ENCODE assay signal across 3 cellular contexts in genomic region chr3:141367038-141367730, GRCh38.
A peak's percentile ranks its signal among the peaks of the same experiment; 100 is the strongest.
TF ChIP-seq lines count a peak whose summit lies in the region.

No MANE protein-coding gene starts in this region.

TF ChIP-seq in IMR-90, 13 proteins besides CTCF, POLR2A, EP300 and RAD21:
- peak; percentile 38; the same call in 1 of the 2 replicates for TF ChIP-seq MAZ (IDR thresholded peaks at IDR 0.05; ENCODE audit: borderline replicate concordance, low read depth, low read length)
- peak; percentile 66 for TF ChIP-seq USF2 (IDR thresholded peaks at IDR 0.05; ENCODE audit: low read depth, low read length)
- peak; percentile 95 for TF ChIP-seq FOS (IDR thresholded peaks at IDR 0.05; ENCODE audit: low read depth, low read length)
- no peak for TF ChIP-seq RFX5 (IDR thresholded peaks at IDR 0.05; ENCODE audit: low read depth, low read length)
- TF ChIP-seq MAFK (IDR thresholded peaks at IDR 0.05; ENCODE audit: low read depth, low read length) = peak; percentile 63
- TF ChIP-seq MXI1 (IDR thresholded peaks at IDR 0.05; ENCODE audit: borderline replicate concordance, low read depth, low read length) = peak; percentile 62
- peak; percentile 66 for TF ChIP-seq BHLHE40 (IDR thresholded peaks at IDR 0.05; ENCODE audit: low read depth, low read length)
- TF ChIP-seq, protein P1, sequence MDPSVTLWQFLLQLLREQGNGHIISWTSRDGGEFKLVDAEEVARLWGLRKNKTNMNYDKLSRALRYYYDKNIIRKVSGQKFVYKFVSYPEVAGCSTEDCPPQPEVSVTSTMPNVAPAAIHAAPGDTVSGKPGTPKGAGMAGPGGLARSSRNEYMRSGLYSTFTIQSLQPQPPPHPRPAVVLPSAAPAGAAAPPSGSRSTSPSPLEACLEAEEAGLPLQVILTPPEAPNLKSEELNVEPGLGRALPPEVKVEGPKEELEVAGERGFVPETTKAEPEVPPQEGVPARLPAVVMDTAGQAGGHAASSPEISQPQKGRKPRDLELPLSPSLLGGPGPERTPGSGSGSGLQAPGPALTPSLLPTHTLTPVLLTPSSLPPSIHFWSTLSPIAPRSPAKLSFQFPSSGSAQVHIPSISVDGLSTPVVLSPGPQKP (IDR thresholded peaks at IDR 0.05; ENCODE audit: borderline replicate concordance, low read depth, low read length) = no peak
- peak; percentile 32; the same call in 1 of the 2 replicates for TF ChIP-seq CHD1 (IDR thresholded peaks at IDR 0.05; ENCODE audit: low read depth, low read length)
- peak; percentile 94 for TF ChIP-seq RCOR1 (IDR thresholded peaks at IDR 0.05; ENCODE audit: insufficient replicate concordance, low read length)
- peak; percentile 89 for TF ChIP-seq CEBPB (IDR thresholded peaks at IDR 0.05; ENCODE audit: low read depth, low read length)
- TF ChIP-seq NFE2L2 (IDR thresholded peaks at IDR 0.05; ENCODE audit: low read depth, low read length) = peak; percentile 46; the same call in 1 of the 2 replicates
- TF ChIP-seq SMC3 (IDR thresholded peaks at IDR 0.05; ENCODE audit: low read depth, low read length) = no peak

TF ChIP-seq in GM12878, 131 proteins besides CTCF, POLR2A, EP300 and RAD21:
- no peak for TF ChIP-seq PRDM15 (CRISPR knock-in tag; IDR thresholded peaks at IDR 0.05)
- TF ChIP-seq ZNF217 (IDR thresholded peaks at IDR 0.05) = peak; percentile 45; the same call in 1 of the 2 replicates

TF ChIP-seq in liver, 16 proteins besides CTCF, POLR2A, EP300 and RAD21:
- TF ChIP-seq MAX (IDR thresholded peaks at IDR 0.05) (no peak), RXRA (IDR thresholded peaks at IDR 0.05) (no peak), FOXA2 (IDR thresholded peaks at IDR 0.05) (no peak), TAF1 (conservative IDR thresholded peaks at IDR 0.05) (no peak), SP1 (IDR thresholded peaks at IDR 0.05) (no peak), HNF4G (IDR thresholded peaks at IDR 0.05) (no peak), FOXA1 (IDR thresholded peaks at IDR 0.05) (no peak), HNF4A (conservative IDR thresholded peaks at IDR 0.05) (no peak), YY1 (IDR thresholded peaks at IDR 0.05) (no peak), JUND (IDR thresholded peaks at IDR 0.05) (no peak), EGR1 (IDR thresholded peaks at IDR 0.05; ENCODE audit: low read depth in 2 of 2) (no peak), GABPA (IDR thresholded peaks at IDR 0.05 in 1 of 2, conservative IDR thresholded peaks at IDR 0.05 in 1 of 2) (no peak)
- TF ChIP-seq, protein P2, sequence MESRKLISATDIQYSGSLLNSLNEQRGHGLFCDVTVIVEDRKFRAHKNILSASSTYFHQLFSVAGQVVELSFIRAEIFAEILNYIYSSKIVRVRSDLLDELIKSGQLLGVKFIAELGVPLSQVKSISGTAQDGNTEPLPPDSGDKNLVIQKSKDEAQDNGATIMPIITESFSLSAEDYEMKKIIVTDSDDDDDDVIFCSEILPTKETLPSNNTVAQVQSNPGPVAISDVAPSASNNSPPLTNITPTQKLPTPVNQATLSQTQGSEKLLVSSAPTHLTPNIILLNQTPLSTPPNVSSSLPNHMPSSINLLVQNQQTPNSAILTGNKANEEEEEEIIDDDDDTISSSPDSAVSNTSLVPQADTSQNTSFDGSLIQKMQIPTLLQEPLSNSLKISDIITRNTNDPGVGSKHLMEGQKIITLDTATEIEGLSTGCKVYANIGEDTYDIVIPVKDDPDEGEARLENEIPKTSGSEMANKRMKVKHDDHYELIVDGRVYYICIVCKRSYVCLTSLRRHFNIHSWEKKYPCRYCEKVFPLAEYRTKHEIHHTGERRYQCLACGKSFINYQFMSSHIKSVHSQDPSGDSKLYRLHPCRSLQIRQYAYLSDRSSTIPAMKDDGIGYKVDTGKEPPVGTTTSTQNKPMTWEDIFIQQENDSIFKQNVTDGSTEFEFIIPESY (IDR thresholded peaks at IDR 0.05) = no peak
- TF ChIP-seq, protein P3, sequence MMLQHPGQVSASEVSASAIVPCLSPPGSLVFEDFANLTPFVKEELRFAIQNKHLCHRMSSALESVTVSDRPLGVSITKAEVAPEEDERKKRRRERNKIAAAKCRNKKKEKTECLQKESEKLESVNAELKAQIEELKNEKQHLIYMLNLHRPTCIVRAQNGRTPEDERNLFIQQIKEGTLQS (IDR thresholded peaks at IDR 0.05) = no peak
